8 cellular contexts compared by ENCODE assay signal in genomic region chr1:150268706-150269403, GRCh38. TPM values are rescaled to one million over a fixed set of nuclear protein-coding genes. Genes with fewer than 3 reads are reported as not detected.
A peak's percentile ranks its signal among the peaks of the same experiment; 100 is the strongest.
DNase-seq lines count a peak whose midpoint lies in the region; ATAC-seq, FAIRE-seq and TF ChIP-seq lines count a peak whose summit lies in the region.

APH1A (minus strand) TSS chr1:150269016; CDS start chr1:150268810, 206 bp downstream.

- DNase-seq in GM12892 (ENCODE audit: insufficient read length) (peak; percentile 98), NCI-H1436 treated with DMSO at 0.1 percent for 48 hours (lab: John Stamatoyannopoulos, UW) (peak; percentile 78), T follicular helper cell (ENCODE audit: low read depth) (peak; percentile 83), Right ventricle myocardium superior (peak; percentile 98), tibial artery (peak; percentile 98 to 99)
- peak; percentile 94 for DNase-seq in activated naive CD8-positive, alpha-beta T cell treated with anti-CD3 and anti-CD28 coated beads, Interleukin-2, amount 50 U/mL, for 24 hours

- peak within 1 kb of the TSS; percentile 91 for H3K4me3 Mint-ChIP-seq in activated naive CD8-positive, alpha-beta T cell treated with anti-CD3 and anti-CD28 coated beads, Interleukin-2, amount 50 U/mL, for 24 hours

- peaks cover 8% of the 10 kb centered on the region for H3K4me1 ChIP-seq in parathyroid adenoma
- H3K4me1 ChIP-seq in tibial artery: peaks cover 0 to 42% (median 30%) of the 10 kb centered on the region in 4 donors

- H3K4me3 ChIP-seq in parathyroid adenoma (ENCODE audit: low read depth, low read length) (peak within 1 kb of the TSS; percentile 99), tibial artery (peak within 1 kb of the TSS; percentile 78 to 98)

- H3K36me3 Mint-ChIP-seq in activated naive CD8-positive, alpha-beta T cell treated with anti-CD3 and anti-CD28 coated beads, Interleukin-2, amount 50 U/mL, for 24 hours (ENCODE audit: low read depth): peaks cover 39% of the 10 kb centered on the region

- peaks cover 25% of the 10 kb centered on the region for H3K4me1 Mint-ChIP-seq in activated naive CD8-positive, alpha-beta T cell treated with anti-CD3 and anti-CD28 coated beads, Interleukin-2, amount 50 U/mL, for 24 hours

- H3K27me3 Mint-ChIP-seq in activated naive CD8-positive, alpha-beta T cell treated with anti-CD3 and anti-CD28 coated beads, Interleukin-2, amount 50 U/mL, for 24 hours: no peaks in the 10 kb centered on the region

- H3K27me3 ChIP-seq in parathyroid adenoma (ENCODE audit: control insufficient read depth, insufficient read depth, low read length) (no peaks in the 10 kb centered on the region), tibial artery (no peaks in the 10 kb centered on the region)

- H3K9me3 ChIP-seq in parathyroid adenoma (ENCODE audit: control insufficient read depth, low read length) (no peaks in the 10 kb centered on the region), tibial artery (no peaks in the 10 kb centered on the region)

- peak within 1 kb of the TSS; percentile 91 for H3K27ac ChIP-seq in parathyroid adenoma
- H3K27ac ChIP-seq in tibial artery: peak within 1 kb of the TSS; percentile 89 to 97

- FAIRE-seq in GM12892 (lab: Jason Lieb, UNC): peak; percentile 95

- TF ChIP-seq POLR2A in GM12892 (IDR thresholded peaks at IDR 0.05; ENCODE audit: low read depth, low read length): peak; percentile 62

- H3K4me2 ChIP-seq in parathyroid adenoma (ENCODE audit: low read length): peak within 1 kb of the TSS; percentile 82

- TF ChIP-seq CTCF in parathyroid adenoma (IDR thresholded peaks at IDR 0.05): no peak
- TF ChIP-seq CTCF in tibial artery (IDR thresholded peaks at IDR 0.05): no peak

- intact Hi-C loops in Right ventricle myocardium superior (cut with DNase I) (no loop called here), tibial artery (cut with DNase I; ENCODE audit: low total_unique reads) (no loop called here)

- peak; percentile 82 for ATAC-seq in HG02840 (IDR thresholded peaks at IDR 0.05; ENCODE audit: low FRiP score, unreplicated experiment)
- peak; percentile 99 for ATAC-seq in activated naive CD8-positive, alpha-beta T cell treated with anti-CD3 and anti-CD28 coated beads, Interleukin-2, amount 50 U/mL, for 24 hours
- peak; percentile 98 for ATAC-seq in Right ventricle myocardium superior (ENCODE audit: poor library complexity)

- peaks cover 12% of the 10 kb centered on the region for H3K79me2 ChIP-seq in parathyroid adenoma

- H3K9me3 Mint-ChIP-seq in activated naive CD8-positive, alpha-beta T cell treated with anti-CD3 and anti-CD28 coated beads, Interleukin-2, amount 50 U/mL, for 24 hours: no peaks in the 10 kb centered on the region

- H3K36me3 ChIP-seq in parathyroid adenoma (ENCODE audit: control insufficient read depth, insufficient read depth, low read length): no peaks in the 10 kb centered on the region
- peaks cover 21 to 35% (median 26%) of the 10 kb centered on the region in 3 donors for H3K36me3 ChIP-seq in tibial artery

- peak within 1 kb of the TSS; percentile 95 for H3K27ac Mint-ChIP-seq in activated naive CD8-positive, alpha-beta T cell treated with anti-CD3 and anti-CD28 coated beads, Interleukin-2, amount 50 U/mL, for 24 hours

- H2AFZ ChIP-seq in parathyroid adenoma: peak within 1 kb of the TSS; percentile 89

- H3K9ac ChIP-seq in parathyroid adenoma: peak within 1 kb of the TSS; percentile 63

RNA-seq across cellular contexts. Expression of gene APH1A, which starts in this region (rescaled TPM):
- 76.6 TPM for polyA plus RNA-seq in GM12892 (2012; ENCODE audit: missing spikeins)
- 53.6 TPM for total RNA-seq in Right ventricle myocardium superior

Comparison
In these comparisons a context has a peak if more than half of its experiments do, and no peak if none do; other contexts are left out.
1. Peak in every context shown above with its lines: DNase-seq, ATAC-seq, H3K4me3 ChIP-seq and H3K27ac ChIP-seq.